In genomic region chr2:132804045-132804444, GRCh38 we compare ENCODE assay signal across 9 cellular contexts.
DNase-seq lines count a peak whose midpoint lies in the region; ATAC-seq and TF ChIP-seq lines count a peak whose summit lies in the region.
"Had no signal": no experiment of that assay in that cellular context is flagged by ENCODE, and none has a peak within 500 bp of the region (broad histone marks: within the 10 kb centered on the region; RNA-seq: fewer than 3 reads in every experiment).

No MANE protein-coding gene starts in this region.

- no peak for TF ChIP-seq POLR2A in Peyer's patch (IDR thresholded peaks at IDR 0.05)

- POLR2A ChIA-PET in AG04450 (lab: Yijun Ruan, JAX), result no interaction called here

- DNase-seq in AG04450 (ENCODE audit: low read depth, low spot score) (peak; percentile 26), HPDE6-E6E7 (ENCODE audit: extremely low spot score) (peak; percentile 17), RPMI8226 (peak; percentile 7), globus pallidus (ENCODE audit: low spot score) (peak; percentile 77), DMS114 treated with DMSO at 0.1 percent for 48 hours (lab: John Stamatoyannopoulos, UW; ENCODE audit: unreplicated experiment) (no peak), Peyer's patch (no peak)
- DNase-seq in activated CD4-positive, alpha-beta T cell treated with anti-CD3 and anti-CD28 coated beads for 1 hour, result no peak
- DNase-seq: NCI-H524 had no signal

- no peak overlapping the region for H3K27ac ChIP-seq in AG04450 (ENCODE audit: low read depth, low read length)
- H3K27ac ChIP-seq in Peyer's patch, result no peak overlapping the region

- no peaks in the 10 kb centered on the region for H3K4me1 ChIP-seq in Peyer's patch

- ATAC-seq in HG03139 (IDR thresholded peaks at IDR 0.05; ENCODE audit: unreplicated experiment), result no peak

- CTCF ChIA-PET in AG04450 (lab: Charles Lee), result interaction anchor here (1.1 kb wide), 1 partner anchor 153 kb away, joined by 4 read pairs; no protein-coding TSS in a partner anchor

- H3K9me3 ChIP-seq in AG04450 (ENCODE audit: control insufficient read depth, insufficient read depth, low read length), result no peaks in the 10 kb centered on the region
- no peaks in the 10 kb centered on the region for H3K9me3 ChIP-seq in Peyer's patch

- TF ChIP-seq CTCF in AG04450 (IDR thresholded peaks at IDR 0.05; ENCODE audit: low read depth, low read length) (no peak), Peyer's patch (IDR thresholded peaks at IDR 0.05) (no peak)

- H3K4me3 ChIP-seq in AG04450 (ENCODE audit: low read depth, low read length) (no peak overlapping the region), Peyer's patch (no peak overlapping the region)

- no peaks in the 10 kb centered on the region for H3K27me3 ChIP-seq in AG04450 (ENCODE audit: control insufficient read depth, insufficient read depth, low read length)
- no peaks in the 10 kb centered on the region for H3K27me3 ChIP-seq in Peyer's patch

- no peaks in the 10 kb centered on the region for H3K36me3 ChIP-seq in Peyer's patch

Comparison
In these comparisons a context has a peak if more than half of its experiments do, and no peak if none do; other contexts are left out.
1. DNase-seq: peak in AG04450 (single experiment), HPDE6-E6E7 (single experiment), RPMI8226 (single experiment) and globus pallidus (single experiment); none in DMS114 treated with DMSO at 0.1 percent for 48 hours (single experiment), activated CD4-positive, alpha-beta T cell treated with anti-CD3 and anti-CD28 coated beads for 1 hour (single experiment) and Peyer's patch (0 of 3).